In the genomic region with DNA sequence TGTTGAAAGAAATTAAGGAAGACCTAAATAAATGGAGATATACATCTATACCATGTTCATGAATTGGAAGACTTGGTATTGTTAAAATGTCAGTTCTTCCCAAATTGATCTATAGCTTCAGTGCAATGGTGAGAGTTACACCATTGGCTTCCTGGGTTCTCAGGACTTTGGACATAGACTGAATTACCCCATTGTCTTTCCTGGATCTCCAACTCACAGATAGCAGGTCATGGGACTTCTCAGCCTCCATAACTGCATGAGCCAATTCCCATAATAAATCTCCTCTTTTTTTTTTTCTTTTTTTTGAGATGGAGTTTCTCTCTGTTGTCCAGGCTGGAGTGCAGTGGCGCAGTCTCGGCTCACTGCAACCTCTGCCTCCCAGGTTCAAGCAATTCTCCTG, we compare ENCODE assay signal across 9 cellular contexts.
"Had no signal": no experiment of that assay in that cellular context is flagged by ENCODE, and none has a peak within 500 bp of the region (broad histone marks: within the 10 kb centered on the region; RNA-seq: fewer than 3 reads in every experiment).

No MANE protein-coding gene starts in this region.

- H3K9ac ChIP-seq: GM23248 had no signal

- H3K27ac ChIP-seq: GM23248, HL-60 had no signal

- ATAC-seq: HCT116, K562 had no signal

- H3K9me3 ChIP-seq: HAP-1 had no signal

- H3K4me3 ChIP-seq: GM23248, HAP-1, K562 had no signal

- H3K36me3 ChIP-seq: HAP-1 had no signal

- DNase-seq: GM23248, GOT3, H7, IMR-90, KG1 had no signal

- FAIRE-seq: K562 had no signal
